ENCODE assay signal across 14 cellular contexts in genomic region chr9:113501129-113501686, GRCh38. TPM values are rescaled to one million over a fixed set of nuclear protein-coding genes. Genes with fewer than 3 reads are reported as not detected.
DNase-seq lines count a peak whose midpoint lies in the region; ATAC-seq and TF ChIP-seq lines count a peak whose summit lies in the region.
"Had no signal": no experiment of that assay in that cellular context is flagged by ENCODE, and none has a peak within 500 bp of the region (broad histone marks: within the 10 kb centered on the region; RNA-seq: fewer than 3 reads in every experiment).

No MANE protein-coding gene starts in this region.

- WGBS in HUES64 = 55% methylated on average over 20 of the region's 20 CpGs
- 76 to 89% methylated on average over 9 to 20 of the region's 20 CpGs for WGBS in endodermal cell (ENCODE audit: insufficient coverage in 1 of 2, insufficient read length in 1 of 2), 2 experiments

- H3K9ac ChIP-seq in HUES64 (ENCODE audit: low read depth, low read length) (peak overlapping the region; percentile 20; the same call in 1 of the 2 replicates), endodermal cell (ENCODE audit: extremely low read depth, low read length, poor library complexity, severe bottlenecking) (no peak overlapping the region)
- H3K9ac ChIP-seq: BLaER1 had no signal

- H3K36me3 ChIP-seq in HUES64 (ENCODE audit: insufficient read depth, low read length) (no peaks in the 10 kb centered on the region), endodermal cell (ENCODE audit: control insufficient read depth, insufficient read depth, low read length) (no peaks in the 10 kb centered on the region)
- H3K36me3 ChIP-seq: BLaER1, HAP-1 had no signal

- no peaks in the 10 kb centered on the region for H3K9me3 Mint-ChIP-seq in endodermal cell
- no peaks in the 10 kb centered on the region for H3K9me3 Mint-ChIP-seq in activated CD8-positive, alpha-beta T cell treated with anti-CD3 and anti-CD28 coated beads for 36 hours
- no peaks in the 10 kb centered on the region for H3K9me3 Mint-ChIP-seq in activated CD4-positive, alpha-beta memory T cell treated with anti-CD3 and anti-CD28 coated beads, Interleukin-2, amount 10 ng/mL, durations not matched to agents 7 days and 5 days

- POLR2A ChIA-PET in activated CD8-positive, alpha-beta T cell treated with anti-CD3 and anti-CD28 coated beads for 36 hours (lab: Charles Lee) = interaction anchor here (1.2 to 2.0 kb wide), 2 partner anchors 11 to 16 kb away, joined by 3 to 6 read pairs; no protein-coding TSS in a partner anchor
- POLR2A ChIA-PET in activated CD4-positive, alpha-beta memory T cell treated with anti-CD3 and anti-CD28 coated beads, Interleukin-2, amount 10 ng/mL, durations not matched to agents 7 days and 5 days (lab: Charles Lee) = no interaction called here

- H3K4me1 Mint-ChIP-seq in endodermal cell = peaks cover 26% of the 10 kb centered on the region
- peaks cover 22% of the 10 kb centered on the region for H3K4me1 Mint-ChIP-seq in activated CD8-positive, alpha-beta T cell treated with anti-CD3 and anti-CD28 coated beads for 36 hours (ENCODE audit: low read depth)
- H3K4me1 Mint-ChIP-seq in activated CD4-positive, alpha-beta memory T cell treated with anti-CD3 and anti-CD28 coated beads, Interleukin-2, amount 10 ng/mL, durations not matched to agents 7 days and 5 days = no peaks in the 10 kb centered on the region

- peak; percentile 85 for DNase-seq in endodermal cell
- DNase-seq in left kidney (ENCODE audit: low read depth, low spot score) = peak; percentile 52
- DNase-seq in activated CD8-positive, alpha-beta T cell treated with anti-CD3 and anti-CD28 coated beads for 36 hours = no peak
- DNase-seq in activated CD4-positive, alpha-beta memory T cell treated with anti-CD3 and anti-CD28 coated beads, Interleukin-2, amount 10 ng/mL, durations not matched to agents 7 days and 5 days = no peak
- DNase-seq: activated CD4-positive, alpha-beta T cell treated with anti-CD3 and anti-CD28 coated beads, Interleukin-2, amount 50 U/mL, for 48 hours; activated naive CD4-positive, alpha-beta T cell treated with Interleukin-2 at 50 U/mL for 16 hours; EL; NCI-H446 had no signal

- ATAC-seq in GM18868 (IDR thresholded peaks at IDR 0.05; ENCODE audit: unreplicated experiment) = no peak
- ATAC-seq in activated CD8-positive, alpha-beta T cell treated with anti-CD3 and anti-CD28 coated beads for 36 hours = no peak
- no peak for ATAC-seq in HG03565 (IDR thresholded peaks at IDR 0.05; ENCODE audit: unreplicated experiment)

- H3K27me3 Mint-ChIP-seq in endodermal cell (ENCODE audit: insufficient read depth) = no peaks in the 10 kb centered on the region
- H3K27me3 Mint-ChIP-seq in activated CD8-positive, alpha-beta T cell treated with anti-CD3 and anti-CD28 coated beads for 36 hours = no peaks in the 10 kb centered on the region
- no peaks in the 10 kb centered on the region for H3K27me3 Mint-ChIP-seq in activated CD4-positive, alpha-beta memory T cell treated with anti-CD3 and anti-CD28 coated beads, Interleukin-2, amount 10 ng/mL, durations not matched to agents 7 days and 5 days

- H3K9me3 ChIP-seq in HUES64 (ENCODE audit: insufficient read depth, low read depth, low read length) (no peaks in the 10 kb centered on the region), endodermal cell (ENCODE audit: control insufficient read depth, low read length) (no peaks in the 10 kb centered on the region)
- H3K9me3 ChIP-seq: BLaER1, HAP-1 had no signal

- no peak for TF ChIP-seq CTCF in endodermal cell (conservative IDR thresholded peaks at IDR 0.05)
- TF ChIP-seq CTCF in activated CD8-positive, alpha-beta T cell treated with anti-CD3 and anti-CD28 coated beads for 36 hours (IDR thresholded peaks at IDR 0.05) = no peak

- H3K27ac Mint-ChIP-seq in endodermal cell = peak overlapping the region; percentile 89
- no peak overlapping the region for H3K27ac Mint-ChIP-seq in activated CD8-positive, alpha-beta T cell treated with anti-CD3 and anti-CD28 coated beads for 36 hours
- no peak overlapping the region for H3K27ac Mint-ChIP-seq in activated CD4-positive, alpha-beta memory T cell treated with anti-CD3 and anti-CD28 coated beads, Interleukin-2, amount 10 ng/mL, durations not matched to agents 7 days and 5 days

- H3K27me3 ChIP-seq in HUES64 (ENCODE audit: insufficient read depth, low read length) = no peaks in the 10 kb centered on the region
- no peaks in the 10 kb centered on the region for H3K27me3 ChIP-seq in endodermal cell (ENCODE audit: control insufficient read depth, insufficient read depth, low read length, poor library complexity, severe bottlenecking)
- H3K27me3 ChIP-seq: BLaER1 had no signal

- intact Hi-C loops in activated CD8-positive, alpha-beta T cell treated with anti-CD3 and anti-CD28 coated beads for 36 hours (cut with micrococcal nuclease) = no loop called here

- H3K4me1 ChIP-seq in HUES64 (ENCODE audit: insufficient read depth, low read length) (peaks cover 30% of the 10 kb centered on the region), endodermal cell (ENCODE audit: control insufficient read depth, insufficient read depth, low read length) (no peaks in the 10 kb centered on the region)
- H3K4me1 ChIP-seq: HAP-1 had no signal

- peak overlapping the region; percentile 74; the same call in 1 of the 2 replicates for H3K27ac ChIP-seq in HUES64 (ENCODE audit: low read depth, low read length)
- peak overlapping the region; percentile 92 for H3K27ac ChIP-seq in endodermal cell (ENCODE audit: low read depth, low read length)
- peak overlapping the region in 10 of 21 experiments; percentile 9 to 62 (median 38) for H3K27ac ChIP-seq in skin epidermis
- H3K27ac ChIP-seq: BLaER1 had no signal

- CTCF ChIA-PET in activated CD8-positive, alpha-beta T cell treated with anti-CD3 and anti-CD28 coated beads for 36 hours (lab: Charles Lee) = interaction anchor here (1.5 kb wide), 1 partner anchor 154 kb away, joined by 5 read pairs; no protein-coding TSS in a partner anchor
- CTCF ChIA-PET in activated CD4-positive, alpha-beta memory T cell treated with anti-CD3 and anti-CD28 coated beads, Interleukin-2, amount 10 ng/mL, durations not matched to agents 7 days and 5 days (lab: Charles Lee) = no interaction called here

- H3K36me3 Mint-ChIP-seq in endodermal cell (ENCODE audit: low read depth) = no peaks in the 10 kb centered on the region
- H3K36me3 Mint-ChIP-seq in activated CD8-positive, alpha-beta T cell treated with anti-CD3 and anti-CD28 coated beads for 36 hours (ENCODE audit: low read depth) = no peaks in the 10 kb centered on the region
- H3K36me3 Mint-ChIP-seq in activated CD4-positive, alpha-beta memory T cell treated with anti-CD3 and anti-CD28 coated beads, Interleukin-2, amount 10 ng/mL, durations not matched to agents 7 days and 5 days (ENCODE audit: low read depth) = no peaks in the 10 kb centered on the region

- no peak overlapping the region for H3K4me3 Mint-ChIP-seq in endodermal cell
- H3K4me3 Mint-ChIP-seq in activated CD8-positive, alpha-beta T cell treated with anti-CD3 and anti-CD28 coated beads for 36 hours = no peak overlapping the region
- no peak overlapping the region for H3K4me3 Mint-ChIP-seq in activated CD4-positive, alpha-beta memory T cell treated with anti-CD3 and anti-CD28 coated beads, Interleukin-2, amount 10 ng/mL, durations not matched to agents 7 days and 5 days

- H3K4me3 ChIP-seq in HUES64 (ENCODE audit: low read length) (no peak overlapping the region), endodermal cell (ENCODE audit: low read length) (no peak overlapping the region), skin epidermis (peak overlapping the region; percentile 4 to 25 (median 16))
- H3K4me3 ChIP-seq: BLaER1, HAP-1 had no signal

RNA-seq across cellular contexts. Expression of gene RGS3, which starts 37.7 kb away (rescaled TPM):
- 10.6 TPM for polyA plus RNA-seq in HUES64 (2013, experiment 1 of 2)
- 13.5 TPM for polyA plus RNA-seq in HUES64 (2013, experiment 2 of 2)
- total RNA-seq in endodermal cell = 10 to 100 TPM; 20.7 to 40.3 TPM
- polyA plus RNA-seq in endodermal cell (2013, experiment 1 of 2) = 40.4 TPM
- 38.4 TPM for polyA plus RNA-seq in endodermal cell (2013, experiment 2 of 2)
- total RNA-seq in activated CD8-positive, alpha-beta T cell treated with anti-CD3 and anti-CD28 coated beads for 36 hours = 10 to 100 TPM; 51.0 to 51.5 TPM
- 10 to 100 TPM; 22.7 to 24.0 TPM for total RNA-seq in activated CD4-positive, alpha-beta memory T cell treated with anti-CD3 and anti-CD28 coated beads, Interleukin-2, amount 10 ng/mL, durations not matched to agents 7 days and 5 days

Comparison
In these comparisons a context has a peak if more than half of its experiments do, and no peak if none do; other contexts are left out.
1. H3K4me3 ChIP-seq: peak in skin epidermis (7 of 7); none in HUES64 (single experiment) and endodermal cell (single experiment).
2. DNase-seq: peak in endodermal cell (single experiment) and left kidney (single experiment); none in activated CD8-positive, alpha-beta T cell treated with anti-CD3 and anti-CD28 coated beads for 36 hours (single experiment) and activated CD4-positive, alpha-beta memory T cell treated with anti-CD3 and anti-CD28 coated beads, Interleukin-2, amount 10 ng/mL, durations not matched to agents 7 days and 5 days (single experiment).